1 cellular context compared by ENCODE assay signal in the genomic region with DNA sequence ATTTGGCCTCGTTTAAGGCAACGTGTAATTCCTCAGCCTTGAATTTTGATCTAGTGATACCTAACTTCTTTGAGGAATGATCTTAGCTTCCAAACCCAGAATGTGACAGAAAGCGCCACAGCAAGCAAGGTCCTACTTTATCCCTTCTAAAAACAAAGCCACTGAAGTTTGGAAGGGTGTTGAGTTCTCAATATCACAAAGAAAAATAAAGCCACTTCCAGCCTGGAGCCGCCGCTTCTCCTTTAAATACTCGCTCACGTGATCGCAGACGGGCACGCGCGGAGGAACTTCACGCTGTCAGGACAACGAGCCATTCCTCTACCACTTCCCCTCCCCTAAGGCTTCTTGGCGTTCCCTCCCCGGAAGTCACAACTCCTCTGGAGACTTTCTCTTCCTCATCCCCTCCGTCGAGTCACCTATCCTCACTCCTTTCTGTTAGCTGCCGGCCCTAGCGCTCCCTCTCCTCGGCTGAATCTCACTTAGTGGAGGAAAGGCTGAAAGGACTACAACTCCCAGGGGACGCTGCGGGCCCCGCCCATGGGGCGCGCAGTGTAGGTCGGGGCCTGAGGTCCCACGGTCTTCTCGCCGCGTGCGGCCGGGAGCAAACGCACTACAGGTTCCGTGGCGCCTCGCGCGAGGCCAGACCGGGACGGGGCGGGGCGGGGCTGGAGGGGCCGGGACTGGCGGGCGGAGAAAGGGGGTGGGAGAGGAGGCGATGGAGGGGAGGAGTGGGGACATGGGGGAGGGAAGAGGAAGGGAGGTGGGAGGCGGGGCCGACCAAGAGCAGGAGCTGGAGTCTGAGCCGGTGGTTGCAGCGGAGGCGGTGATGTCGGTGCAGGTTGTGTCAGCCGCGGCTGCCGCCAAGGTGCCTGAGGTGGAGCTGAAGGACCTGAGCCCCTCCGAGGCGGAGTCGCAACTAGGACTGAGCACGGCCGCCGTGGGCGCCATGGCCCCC.
TF ChIP-seq lines count a peak whose summit lies in the region.

A gene (plus strand): TSS at position 780 of the 955 bp plus-strand sequence.

TF ChIP-seq in WTC11, 78 proteins besides CTCF, POLR2A, EP300 and RAD21 (continued from another document):
- TF ChIP-seq, protein P1, sequence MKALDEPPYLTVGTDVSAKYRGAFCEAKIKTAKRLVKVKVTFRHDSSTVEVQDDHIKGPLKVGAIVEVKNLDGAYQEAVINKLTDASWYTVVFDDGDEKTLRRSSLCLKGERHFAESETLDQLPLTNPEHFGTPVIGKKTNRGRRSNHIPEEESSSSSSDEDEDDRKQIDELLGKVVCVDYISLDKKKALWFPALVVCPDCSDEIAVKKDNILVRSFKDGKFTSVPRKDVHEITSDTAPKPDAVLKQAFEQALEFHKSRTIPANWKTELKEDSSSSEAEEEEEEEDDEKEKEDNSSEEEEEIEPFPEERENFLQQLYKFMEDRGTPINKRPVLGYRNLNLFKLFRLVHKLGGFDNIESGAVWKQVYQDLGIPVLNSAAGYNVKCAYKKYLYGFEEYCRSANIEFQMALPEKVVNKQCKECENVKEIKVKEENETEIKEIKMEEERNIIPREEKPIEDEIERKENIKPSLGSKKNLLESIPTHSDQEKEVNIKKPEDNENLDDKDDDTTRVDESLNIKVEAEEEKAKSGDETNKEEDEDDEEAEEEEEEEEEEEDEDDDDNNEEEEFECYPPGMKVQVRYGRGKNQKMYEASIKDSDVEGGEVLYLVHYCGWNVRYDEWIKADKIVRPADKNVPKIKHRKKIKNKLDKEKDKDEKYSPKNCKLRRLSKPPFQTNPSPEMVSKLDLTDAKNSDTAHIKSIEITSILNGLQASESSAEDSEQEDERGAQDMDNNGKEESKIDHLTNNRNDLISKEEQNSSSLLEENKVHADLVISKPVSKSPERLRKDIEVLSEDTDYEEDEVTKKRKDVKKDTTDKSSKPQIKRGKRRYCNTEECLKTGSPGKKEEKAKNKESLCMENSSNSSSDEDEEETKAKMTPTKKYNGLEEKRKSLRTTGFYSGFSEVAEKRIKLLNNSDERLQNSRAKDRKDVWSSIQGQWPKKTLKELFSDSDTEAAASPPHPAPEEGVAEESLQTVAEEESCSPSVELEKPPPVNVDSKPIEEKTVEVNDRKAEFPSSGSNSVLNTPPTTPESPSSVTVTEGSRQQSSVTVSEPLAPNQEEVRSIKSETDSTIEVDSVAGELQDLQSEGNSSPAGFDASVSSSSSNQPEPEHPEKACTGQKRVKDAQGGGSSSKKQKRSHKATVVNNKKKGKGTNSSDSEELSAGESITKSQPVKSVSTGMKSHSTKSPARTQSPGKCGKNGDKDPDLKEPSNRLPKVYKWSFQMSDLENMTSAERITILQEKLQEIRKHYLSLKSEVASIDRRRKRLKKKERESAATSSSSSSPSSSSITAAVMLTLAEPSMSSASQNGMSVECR (CRISPR knock-in tag; IDR thresholded peaks at IDR 0.05; ENCODE audit: borderline replicate concordance), result peak; percentile 67; the same call in 1 of the 2 replicates
